In genomic region chr16:3029499-3030127, GRCh38 we compare ENCODE assay signal across 10 cellular contexts. TPM values are rescaled to one million over a fixed set of nuclear protein-coding genes. Genes with fewer than 3 reads are reported as not detected.
DNase-seq lines count a peak whose midpoint lies in the region; ATAC-seq, FAIRE-seq and TF ChIP-seq lines count a peak whose summit lies in the region.
"Had no signal": no experiment of that assay in that cellular context is flagged by ENCODE, and none has a peak within 500 bp of the region (broad histone marks: within the 10 kb centered on the region; RNA-seq: fewer than 3 reads in every experiment).

No MANE protein-coding gene starts in this region.

- peak in 1 of 4 donors; percentile 8 for ATAC-seq in heart left ventricle
- no peak for ATAC-seq in left ventricle myocardium superior

- no peak for FAIRE-seq in H54 (lab: Jason Lieb, UNC)

- TF ChIP-seq CTCF in heart left ventricle (IDR thresholded peaks at IDR 0.05) (no peak), foreskin fibroblast (IDR thresholded peaks at IDR 0.05; ENCODE audit: low read depth, low read length) (no peak), type B pancreatic cell (conservative IDR thresholded peaks at IDR 0.05) (no peak)

- H3K4me1 Mint-ChIP-seq in type B pancreatic cell (ENCODE audit: unreplicated experiment), result peaks cover 12% of the 10 kb centered on the region

- no peaks in the 10 kb centered on the region for H3K9me3 Mint-ChIP-seq in type B pancreatic cell

- peaks cover 0 to 37% (median 15%) of the 10 kb centered on the region in 12 donors for H3K4me1 ChIP-seq in heart left ventricle

- TF ChIP-seq POLR2A in heart left ventricle (IDR thresholded peaks at IDR 0.05) (no peak), H54 (IDR thresholded peaks at IDR 0.05; ENCODE audit: low read depth, low read length) (no peak)

- intact Hi-C loops in heart left ventricle (cut with DNase I), result loop anchor here in 1 of 10 donors (5.0 kb wide), 1 partner anchor 138 kb away; no protein-coding TSS in a partner anchor
- intact Hi-C loops in left ventricle myocardium superior (cut with micrococcal nuclease), result no loop called here

- 5 to 24% (median 15%) methylated on average over 14 to 55 of the region's 55 CpGs for WGBS in heart left ventricle, 4 donors

- DNase-seq in heart left ventricle (peak in 1 of 5 donors; percentile 77), left ventricle myocardium superior (no peak), foreskin fibroblast (peak; percentile 61 to 82), type B pancreatic cell (ENCODE audit: extremely low spot score, unreplicated experiment) (no peak), DMS153 treated with DMSO at 0.1 percent for 48 hours (lab: John Stamatoyannopoulos, UW; ENCODE audit: unreplicated experiment) (no peak), H54 (ENCODE audit: insufficient read length, low spot score) (no peak), NCI-H2081 treated with DMSO at 0.1 percent for 48 hours (lab: John Stamatoyannopoulos, UW) (no peak)
- peak; percentile 80 for DNase-seq in activated CD8-positive, alpha-beta memory T cell treated with anti-CD3 and anti-CD28 coated beads, Interleukin-2, amount 50 U/mL, for 48 hours
- DNase-seq: NCI-H446 treated with DMSO at 0.1 percent for 48 hours had no signal

- H3K27me3 Mint-ChIP-seq in type B pancreatic cell, result peaks cover 32% of the 10 kb centered on the region

- no peaks in the 10 kb centered on the region for H3K9me3 ChIP-seq in heart left ventricle

- no peak overlapping the region for H3K27ac ChIP-seq in heart left ventricle

- H3K4me3 ChIP-seq in heart left ventricle, result peak overlapping the region in 7 of 12 donors; percentile 2 to 44 (median 21)
- H3K4me3 ChIP-seq in foreskin fibroblast (ENCODE audit: low read depth in 1 of 2, low read length in 2 of 2), result peak overlapping the region; percentile 13 to 24

- peaks cover 7 to 60% (median 36%) of the 10 kb centered on the region in 9 donors for H3K27me3 ChIP-seq in heart left ventricle

- peak overlapping the region; percentile 76 for H3K27ac Mint-ChIP-seq in type B pancreatic cell

- peaks cover 4% of the 10 kb centered on the region for H3K36me3 Mint-ChIP-seq in type B pancreatic cell

- H3K4me3 Mint-ChIP-seq in type B pancreatic cell, result peak overlapping the region; percentile 49

- H3K36me3 ChIP-seq in heart left ventricle, result peaks cover 0 to 23% (median 19%) of the 10 kb centered on the region in 9 donors

RNA-seq across cellular contexts. Expression of gene THOC6, which starts 5.8 kb away (rescaled TPM):
- total RNA-seq in heart left ventricle (10 to 100 TPM in 4 of 9 donors, 1 to 10 TPM in 5; 6.9 to 14.0 (median 9.4) TPM), left ventricle myocardium superior (11.3 TPM), type B pancreatic cell (ENCODE audit: low replicate concordance) (40.1 and 50.7 TPM in 2 replicates)
- 10 to 100 TPM; 15.4 to 23.0 TPM for polyA plus RNA-seq in heart left ventricle

RNA-seq across cellular contexts. Expression of gene HCFC1R1, which starts 5.9 kb away (rescaled TPM):
- total RNA-seq in heart left ventricle (10 to 100 TPM; 32.8 to 66.7 (median 50.5) TPM), left ventricle myocardium superior (61.1 TPM), type B pancreatic cell (ENCODE audit: low replicate concordance) (34.8 and 49.4 TPM in 2 replicates)
- 100 to 1,000 TPM in 1 of 2 donors, 10 to 100 TPM in 1; 54.6 to 189 TPM for polyA plus RNA-seq in heart left ventricle

RNA-seq across cellular contexts. Expression of gene BICDL2, which starts 7.1 kb away (rescaled TPM):
- total RNA-seq in heart left ventricle, result not detected
- polyA plus RNA-seq in heart left ventricle, result under 1 TPM in 1 of 2 donors, not detected in 1; 0.07 TPM
- total RNA-seq in left ventricle myocardium superior, result not detected
- 15.2 and 28.6 TPM in 2 replicates for total RNA-seq in type B pancreatic cell (ENCODE audit: low replicate concordance)
- total RNA-seq: glomerular endothelial cell had no signal

RNA-seq across cellular contexts. Expression of gene TNFRSF12A, which starts 9.4 kb away (rescaled TPM):
- 100 to 1,000 TPM in 3 of 9 donors, 10 to 100 TPM in 6; 27.8 to 289 (median 92.4) TPM for total RNA-seq in heart left ventricle
- 100 to 1,000 TPM; 260 to 824 TPM for polyA plus RNA-seq in heart left ventricle
- 17.7 TPM for total RNA-seq in left ventricle myocardium superior
- 24.0 and 55.5 TPM in 2 replicates for total RNA-seq in type B pancreatic cell (ENCODE audit: low replicate concordance)

RNA-seq across cellular contexts. Expression of gene CLDN6, which starts 11.6 kb away (rescaled TPM):
- total RNA-seq in heart left ventricle, result not detected
- polyA plus RNA-seq in heart left ventricle, result under 1 TPM in 1 of 2 donors, not detected in 1; 0.04 TPM
- total RNA-seq in left ventricle myocardium superior, result not detected
- total RNA-seq in type B pancreatic cell (ENCODE audit: low replicate concordance), result 98.9 and 243 TPM in 2 replicates

Comparison
In these comparisons a context has a peak if more than half of its experiments do, and no peak if none do; other contexts are left out.
1. DNase-seq: peak in activated CD8-positive, alpha-beta memory T cell treated with anti-CD3 and anti-CD28 coated beads, Interleukin-2, amount 50 U/mL, for 48 hours (single experiment) and foreskin fibroblast (2 of 2); none in left ventricle myocardium superior (single experiment), type B pancreatic cell (single experiment), DMS153 treated with DMSO at 0.1 percent for 48 hours (single experiment), H54 (single experiment) and NCI-H2081 treated with DMSO at 0.1 percent for 48 hours (single experiment).
2. RNA of gene BICDL2, which starts 7.1 kb away (total RNA-seq): 15.2 to 28.6 TPM in type B pancreatic cell; not detected in left ventricle myocardium superior (single experiment) and not detected in heart left ventricle; every median in the first group is over 10 times any median in the second.